Comparison of ENCODE assay signal across 9 cellular contexts in the genomic region with DNA sequence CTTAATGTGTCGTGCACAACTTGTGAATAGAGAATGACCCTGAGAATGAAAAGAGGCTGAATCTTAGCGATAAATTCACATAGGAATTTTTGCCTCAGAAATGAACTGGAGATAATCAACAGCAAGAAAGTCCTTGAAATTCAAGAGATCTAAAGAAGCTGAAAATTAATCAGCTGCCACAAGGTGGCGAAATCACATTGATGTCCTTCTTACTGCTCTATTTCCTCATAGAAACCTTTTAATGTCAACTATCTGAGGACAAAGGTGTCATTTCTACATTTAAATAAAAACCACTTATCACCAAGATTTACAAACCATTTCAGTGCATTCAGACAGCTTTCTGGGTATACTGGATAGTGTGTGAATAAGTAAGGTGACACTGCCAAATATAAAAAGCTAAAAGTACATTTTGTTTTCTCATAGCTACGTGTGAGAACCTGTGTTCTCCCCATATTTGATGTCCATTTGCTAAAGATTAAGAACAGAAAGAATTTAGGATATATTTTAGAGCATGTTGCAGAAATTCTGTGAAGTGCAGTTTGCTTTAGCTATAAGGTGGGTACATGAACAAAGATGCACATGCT.
DNase-seq lines count a peak whose midpoint lies in the region; ATAC-seq and TF ChIP-seq lines count a peak whose summit lies in the region.
"Had no signal": no experiment of that assay in that cellular context is flagged by ENCODE, and none has a peak within 500 bp of the region (broad histone marks: within the 10 kb centered on the region; RNA-seq: fewer than 3 reads in every experiment).

No MANE protein-coding gene starts in this region.

- H3K27me3 ChIP-seq in thoracic aorta (replicated peaks; ENCODE audit: insufficient read depth), result no peaks in the 10 kb centered on the region

- CTCF ChIA-PET in activated CD8-positive, alpha-beta T cell treated with anti-CD3 and anti-CD28 coated beads for 36 hours (lab: Charles Lee), result interaction anchor here (1.1 to 1.3 kb wide), 2 partner anchors 118 to 206 kb away, joined by 3 read pairs; no protein-coding TSS in a partner anchor
- CTCF ChIA-PET in activated naive CD4-positive, alpha-beta T cell treated with anti-CD3 and anti-CD28 coated beads, Interleukin-2, amount 10 ng/mL, durations not matched to agents 7 days and 5 days (lab: Charles Lee), result interaction anchor here (1.0 to 1.1 kb wide), 2 partner anchors 607 to 609 kb away, joined by 3 to 5 read pairs; no protein-coding TSS in a partner anchor

- TF ChIP-seq CTCF in activated CD8-positive, alpha-beta T cell treated with anti-CD3 and anti-CD28 coated beads for 36 hours (IDR thresholded peaks at IDR 0.05), result peak; percentile 42
- TF ChIP-seq CTCF in thoracic aorta (IDR thresholded peaks at IDR 0.05), result peak; percentile 62

- H3K4me3 ChIP-seq in thoracic aorta, result no peak overlapping the region

- POLR2A ChIA-PET in activated CD8-positive, alpha-beta T cell treated with anti-CD3 and anti-CD28 coated beads for 36 hours (lab: Charles Lee), result no interaction called here

- H3K4me3 Mint-ChIP-seq in activated CD8-positive, alpha-beta T cell treated with anti-CD3 and anti-CD28 coated beads for 36 hours, result no peak overlapping the region
- H3K4me3 Mint-ChIP-seq in activated naive CD4-positive, alpha-beta T cell treated with anti-CD3 and anti-CD28 coated beads, Interleukin-2, amount 10 ng/mL, durations not matched to agents 7 days and 5 days, result no peak overlapping the region
- H3K4me3 Mint-ChIP-seq: IgD-negative memory B cell had no signal

- ATAC-seq in GM19395 (IDR thresholded peaks at IDR 0.05; ENCODE audit: unreplicated experiment) (peak; percentile 67), thoracic aorta (ENCODE audit: insufficient number of reproducible peaks, low FRiP score, low read depth) (no peak), GM18520 (IDR thresholded peaks at IDR 0.05; ENCODE audit: unreplicated experiment) (no peak)
- no peak for ATAC-seq in activated CD8-positive, alpha-beta T cell treated with anti-CD3 and anti-CD28 coated beads for 36 hours

- H3K9me3 Mint-ChIP-seq in activated CD8-positive, alpha-beta T cell treated with anti-CD3 and anti-CD28 coated beads for 36 hours, result no peaks in the 10 kb centered on the region
- no peaks in the 10 kb centered on the region for H3K9me3 Mint-ChIP-seq in activated naive CD4-positive, alpha-beta T cell treated with anti-CD3 and anti-CD28 coated beads, Interleukin-2, amount 10 ng/mL, durations not matched to agents 7 days and 5 days

- H3K4me1 Mint-ChIP-seq in activated CD8-positive, alpha-beta T cell treated with anti-CD3 and anti-CD28 coated beads for 36 hours (ENCODE audit: low read depth), result no peaks in the 10 kb centered on the region
- no peaks in the 10 kb centered on the region for H3K4me1 Mint-ChIP-seq in activated naive CD4-positive, alpha-beta T cell treated with anti-CD3 and anti-CD28 coated beads, Interleukin-2, amount 10 ng/mL, durations not matched to agents 7 days and 5 days
- H3K4me1 Mint-ChIP-seq: IgD-negative memory B cell had no signal

- H3K27ac Mint-ChIP-seq in activated CD8-positive, alpha-beta T cell treated with anti-CD3 and anti-CD28 coated beads for 36 hours, result no peak overlapping the region
- no peak overlapping the region for H3K27ac Mint-ChIP-seq in activated naive CD4-positive, alpha-beta T cell treated with anti-CD3 and anti-CD28 coated beads, Interleukin-2, amount 10 ng/mL, durations not matched to agents 7 days and 5 days
- H3K27ac Mint-ChIP-seq: IgD-negative memory B cell had no signal

- peak; percentile 20 for DNase-seq in CMK (ENCODE audit: low read depth)
- peak; percentile 16 for DNase-seq in NCI-H146 treated with DMSO at 0.1 percent for 48 hours (lab: John Stamatoyannopoulos, UW; ENCODE audit: unreplicated experiment)
- peak; percentile 37 for DNase-seq in activated CD8-positive, alpha-beta T cell treated with anti-CD3 and anti-CD28 coated beads for 36 hours
- DNase-seq in iPS DF 19.7 (ENCODE audit: low read depth, low spot score), result peak; percentile 5
- no peak for DNase-seq in thoracic aorta (ENCODE audit: low spot score)
- DNase-seq in activated naive CD4-positive, alpha-beta T cell treated with anti-CD3 and anti-CD28 coated beads, Interleukin-2, amount 10 ng/mL, durations not matched to agents 7 days and 5 days, result no peak

- no peaks in the 10 kb centered on the region for H3K9me3 ChIP-seq in thoracic aorta

- no peak overlapping the region for H3K27ac ChIP-seq in thoracic aorta

- intact Hi-C loops in activated CD8-positive, alpha-beta T cell treated with anti-CD3 and anti-CD28 coated beads for 36 hours (cut with micrococcal nuclease), result no loop called here

- no peaks in the 10 kb centered on the region for H3K36me3 ChIP-seq in thoracic aorta

- no peaks in the 10 kb centered on the region for H3K36me3 Mint-ChIP-seq in activated CD8-positive, alpha-beta T cell treated with anti-CD3 and anti-CD28 coated beads for 36 hours (ENCODE audit: low read depth)
- no peaks in the 10 kb centered on the region for H3K36me3 Mint-ChIP-seq in activated naive CD4-positive, alpha-beta T cell treated with anti-CD3 and anti-CD28 coated beads, Interleukin-2, amount 10 ng/mL, durations not matched to agents 7 days and 5 days

- no peaks in the 10 kb centered on the region for H3K27me3 Mint-ChIP-seq in activated CD8-positive, alpha-beta T cell treated with anti-CD3 and anti-CD28 coated beads for 36 hours
- no peaks in the 10 kb centered on the region for H3K27me3 Mint-ChIP-seq in activated naive CD4-positive, alpha-beta T cell treated with anti-CD3 and anti-CD28 coated beads, Interleukin-2, amount 10 ng/mL, durations not matched to agents 7 days and 5 days
- H3K27me3 Mint-ChIP-seq: IgD-negative memory B cell had no signal

- H3K4me1 ChIP-seq in thoracic aorta (ENCODE audit: control insufficient read depth in 1 of 2, low read depth in 2 of 2), result no peaks in the 10 kb centered on the region

Comparison
In these comparisons a context has a peak if more than half of its experiments do, and no peak if none do; other contexts are left out.
1. DNase-seq: peak in CMK (single experiment), NCI-H146 treated with DMSO at 0.1 percent for 48 hours (single experiment), activated CD8-positive, alpha-beta T cell treated with anti-CD3 and anti-CD28 coated beads for 36 hours (single experiment) and iPS DF 19.7 (single experiment); none in thoracic aorta (single experiment) and activated naive CD4-positive, alpha-beta T cell treated with anti-CD3 and anti-CD28 coated beads, Interleukin-2, amount 10 ng/mL, durations not matched to agents 7 days and 5 days (single experiment).